In the genomic region with DNA sequence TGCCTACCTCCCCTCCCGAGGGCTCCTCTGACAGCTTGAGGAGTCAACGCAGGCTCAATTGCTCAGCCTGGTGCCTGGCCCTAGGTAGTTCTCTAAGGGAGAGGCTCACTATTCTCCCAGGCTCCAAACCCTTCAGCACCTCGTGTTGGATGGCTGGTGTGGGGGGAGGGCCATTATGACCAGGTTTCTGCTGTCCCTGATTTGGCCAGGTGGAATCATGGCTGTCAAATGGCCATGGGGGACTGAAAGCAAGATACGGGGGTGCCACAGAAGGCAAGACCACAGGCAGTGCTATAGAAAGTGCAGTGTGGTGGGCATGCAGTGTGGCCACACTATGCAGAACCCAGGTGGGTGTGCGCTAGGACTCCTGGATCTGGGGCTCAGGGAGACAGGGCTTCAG, we compare ENCODE assay signal across 43 cellular contexts. TPM values are rescaled to one million over a fixed set of nuclear protein-coding genes. Genes with fewer than 3 reads are reported as not detected.
"Had no signal": no experiment of that assay in that cellular context is flagged by ENCODE, and none has a peak within 500 bp of the region (broad histone marks: within the 10 kb centered on the region; RNA-seq: fewer than 3 reads in every experiment).

No MANE protein-coding gene starts in this region.

- H3K27ac Mint-ChIP-seq: activated naive CD4-positive, alpha-beta T cell treated with anti-CD3 and anti-CD28 coated beads for 36 hours; activated naive CD4-positive, alpha-beta T cell treated with anti-CD3 and anti-CD28 coated beads, Interleukin-2, amount 10 ng/mL, durations not matched to agents 7 days and 5 days; activated naive CD4-positive, alpha-beta T cell treated with anti-CD3 and anti-CD28 coated beads, Interleukin-2, amount 50 U/mL, for 24 hours; activated naive CD4-positive, alpha-beta T cell treated with anti-CD3 and anti-CD28 coated beads, Interleukin-2, amount 50 U/mL, for 72 hours; activated naive CD8-positive, alpha-beta T cell; activated naive CD8-positive, alpha-beta T cell treated with anti-CD3 and anti-CD28 coated beads for 36 hours; activated naive CD8-positive, alpha-beta T cell treated with anti-CD3 and anti-CD28 coated beads, Interleukin-2, amount 10 ng/mL, durations not matched to agents 7 days and 5 days; activated naive CD8-positive, alpha-beta T cell treated with anti-CD3 and anti-CD28 coated beads, Interleukin-2, amount 50 U/mL, for 24 hours; activated T-cell treated with anti-CD3 and anti-CD28 coated beads, Interleukin-2, amount 50 U/mL, for 24 hours; activated T-cell treated with anti-CD3 and anti-CD28 coated beads, Interleukin-2, amount 50 U/mL, for 72 hours; activated T-helper 1 cell treated with anti-CD3 and anti-CD28 coated beads, Interleukin-12 subunit alpha, Interleukin-12 subunit beta, Interleukin-2, Interleukin-4 antibody, amounts not matched to agents 30 ng/mL and 10 ng/mL and 1 ng/mL, durations not matched to agents 14 hours and 24 hours and 36 hours; activated T-helper 17 cell treated with anti-CD3 and anti-CD28 coated beads, Interleukin-2, amount 50 U/mL, for 72 hours; activated T-helper 2 cell treated with anti-CD3 and anti-CD28 coated beads, Interferon-gamma antibody, Interleukin-2, Interleukin-4, amounts not matched to agents 10 μg/mL and 5 μg/mL and 100 μg/mL, durations not matched to agents 14 hours and 24 hours and 36 hours; brain had no signal

- H3K27me3 ChIP-seq: adrenal gland, ascending aorta, body of pancreas, brain microvascular endothelial cell, cardiac muscle cell had no signal

- H3K36me3 ChIP-seq: adrenal gland, ascending aorta, brain microvascular endothelial cell, breast epithelium, cardiac muscle cell had no signal

- H3K9me3 Mint-ChIP-seq: activated naive CD4-positive, alpha-beta T cell treated with anti-CD3 and anti-CD28 coated beads for 36 hours; activated naive CD4-positive, alpha-beta T cell treated with anti-CD3 and anti-CD28 coated beads, Interleukin-2, amount 10 ng/mL, durations not matched to agents 7 days and 5 days; activated naive CD4-positive, alpha-beta T cell treated with anti-CD3 and anti-CD28 coated beads, Interleukin-2, amount 50 U/mL, for 24 hours; activated naive CD4-positive, alpha-beta T cell treated with anti-CD3 and anti-CD28 coated beads, Interleukin-2, amount 50 U/mL, for 72 hours; activated naive CD8-positive, alpha-beta T cell treated with anti-CD3 and anti-CD28 coated beads for 36 hours; activated naive CD8-positive, alpha-beta T cell treated with anti-CD3 and anti-CD28 coated beads, Interleukin-2, amount 10 ng/mL, durations not matched to agents 7 days and 5 days; activated naive CD8-positive, alpha-beta T cell treated with anti-CD3 and anti-CD28 coated beads, Interleukin-2, amount 50 U/mL, for 24 hours; activated T-cell treated with anti-CD3 and anti-CD28 coated beads, Interleukin-2, amount 50 U/mL, for 24 hours; activated T-cell treated with anti-CD3 and anti-CD28 coated beads, Interleukin-2, amount 50 U/mL, for 4 hours; activated T-cell treated with anti-CD3 and anti-CD28 coated beads, Interleukin-2, amount 50 U/mL, for 72 hours; activated T-helper 1 cell treated with anti-CD3 and anti-CD28 coated beads, Interleukin-12 subunit alpha, Interleukin-12 subunit beta, Interleukin-2, Interleukin-4 antibody, amounts not matched to agents 30 ng/mL and 10 ng/mL and 1 ng/mL, durations not matched to agents 14 hours and 24 hours and 36 hours; activated T-helper 17 cell treated with anti-CD3 and anti-CD28 coated beads, Interleukin-2, amount 50 U/mL, for 72 hours; activated T-helper 2 cell treated with anti-CD3 and anti-CD28 coated beads, Interferon-gamma antibody, Interleukin-2, Interleukin-4, amounts not matched to agents 10 μg/mL and 5 μg/mL and 100 μg/mL, durations not matched to agents 14 hours and 24 hours and 36 hours; central memory CD8-positive, alpha-beta T cell had no signal

- H3K27ac ChIP-seq: adrenal gland, ascending aorta, body of pancreas, brain microvascular endothelial cell, breast epithelium, cardiac muscle cell had no signal

- H3K4me3 ChIP-seq: adrenal gland, ascending aorta, body of pancreas, breast epithelium, cardiac muscle cell had no signal

- H3K9me3 ChIP-seq: adrenal gland, ascending aorta, body of pancreas, breast epithelium had no signal

- H3K27me3 Mint-ChIP-seq: activated naive CD4-positive, alpha-beta T cell treated with anti-CD3 and anti-CD28 coated beads, Interleukin-2, amount 50 U/mL, for 24 hours; activated naive CD8-positive, alpha-beta T cell; activated naive CD8-positive, alpha-beta T cell treated with anti-CD3 and anti-CD28 coated beads for 36 hours; activated naive CD8-positive, alpha-beta T cell treated with anti-CD3 and anti-CD28 coated beads, Interleukin-2, amount 10 ng/mL, durations not matched to agents 7 days and 5 days; activated naive CD8-positive, alpha-beta T cell treated with anti-CD3 and anti-CD28 coated beads, Interleukin-2, amount 50 U/mL, for 24 hours; activated T-helper 17 cell treated with anti-CD3 and anti-CD28 coated beads, Interleukin-2, amount 50 U/mL, for 72 hours; brain; central memory CD8-positive, alpha-beta T cell had no signal

- DNase-seq: activated effector memory CD4-positive, alpha-beta T cell treated with anti-CD3 and anti-CD28 coated beads, Interleukin-2, amount 50 U/mL, for 16 hours; activated effector memory CD4-positive, alpha-beta T cell treated with Interleukin-2 at 50 U/mL for 16 hours; activated gamma-delta T cell; activated gamma-delta T cell treated with Interleukin-2 at 50 U/mL for 16 hours; activated naive CD4-positive, alpha-beta T cell; activated naive CD4-positive, alpha-beta T cell treated with anti-CD3 and anti-CD28 coated beads for 36 hours; activated naive CD4-positive, alpha-beta T cell treated with anti-CD3 and anti-CD28 coated beads, Interleukin-2, amount 10 ng/mL, durations not matched to agents 7 days and 5 days; activated naive CD4-positive, alpha-beta T cell treated with anti-CD3 and anti-CD28 coated beads, Interleukin-2, amount 50 U/mL, for 16 hours; activated naive CD4-positive, alpha-beta T cell treated with Interleukin-2 at 50 U/mL for 16 hours; activated naive CD8-positive, alpha-beta T cell treated with anti-CD3 and anti-CD28 coated beads for 36 hours; activated naive CD8-positive, alpha-beta T cell treated with anti-CD3 and anti-CD28 coated beads, Interleukin-2, amount 10 ng/mL, durations not matched to agents 7 days and 5 days; activated naive CD8-positive, alpha-beta T cell treated with anti-CD3 and anti-CD28 coated beads, Interleukin-2, amount 50 U/mL, for 24 hours; activated T-cell treated with anti-CD3 and anti-CD28 coated beads, Interleukin-2, amount 50 U/mL, for 1 hour; activated T-cell treated with anti-CD3 and anti-CD28 coated beads, Interleukin-2, amount 50 U/mL, for 24 hours; activated T-cell treated with anti-CD3 and anti-CD28 coated beads, Interleukin-2, amount 50 U/mL, for 4 hours; activated T-cell treated with anti-CD3 and anti-CD28 coated beads, Interleukin-2, amount 50 U/mL, for 48 hours; activated T-cell treated with anti-CD3 and anti-CD28 coated beads, Interleukin-2, amount 50 U/mL, for 72 hours; adrenal gland; amniotic stem cell; amygdala; anterior cingulate cortex; aorta; body of pancreas; brain microvascular endothelial cell; caudate nucleus; central memory CD4-positive, alpha-beta T cell; cerebellar nuclear complex had no signal

- H3K36me3 Mint-ChIP-seq: activated naive CD4-positive, alpha-beta T cell treated with anti-CD3 and anti-CD28 coated beads, Interleukin-2, amount 10 ng/mL, durations not matched to agents 7 days and 5 days; activated naive CD4-positive, alpha-beta T cell treated with anti-CD3 and anti-CD28 coated beads, Interleukin-2, amount 50 U/mL, for 24 hours; activated naive CD4-positive, alpha-beta T cell treated with anti-CD3 and anti-CD28 coated beads, Interleukin-2, amount 50 U/mL, for 72 hours; activated naive CD8-positive, alpha-beta T cell; activated naive CD8-positive, alpha-beta T cell treated with anti-CD3 and anti-CD28 coated beads for 36 hours; activated naive CD8-positive, alpha-beta T cell treated with anti-CD3 and anti-CD28 coated beads, Interleukin-2, amount 10 ng/mL, durations not matched to agents 7 days and 5 days; brain had no signal

- FAIRE-seq: astrocyte, bronchial epithelial cell had no signal

- H3K4me1 ChIP-seq: ascending aorta, body of pancreas, breast epithelium had no signal

- H3K4me1 Mint-ChIP-seq: activated naive CD4-positive, alpha-beta T cell treated with anti-CD3 and anti-CD28 coated beads, Interleukin-2, amount 10 ng/mL, durations not matched to agents 7 days and 5 days; activated naive CD4-positive, alpha-beta T cell treated with anti-CD3 and anti-CD28 coated beads, Interleukin-2, amount 50 U/mL, for 24 hours; activated naive CD8-positive, alpha-beta T cell treated with anti-CD3 and anti-CD28 coated beads for 36 hours; activated naive CD8-positive, alpha-beta T cell treated with anti-CD3 and anti-CD28 coated beads, Interleukin-2, amount 10 ng/mL, durations not matched to agents 7 days and 5 days; activated naive CD8-positive, alpha-beta T cell treated with anti-CD3 and anti-CD28 coated beads, Interleukin-2, amount 50 U/mL, for 24 hours; activated T-helper 17 cell treated with anti-CD3 and anti-CD28 coated beads, Interleukin-2, amount 50 U/mL, for 72 hours; brain; central memory CD8-positive, alpha-beta T cell had no signal

- H3K4me3 Mint-ChIP-seq: activated naive CD4-positive, alpha-beta T cell treated with anti-CD3 and anti-CD28 coated beads for 36 hours; activated naive CD4-positive, alpha-beta T cell treated with anti-CD3 and anti-CD28 coated beads, Interleukin-2, amount 10 ng/mL, durations not matched to agents 7 days and 5 days; activated naive CD4-positive, alpha-beta T cell treated with anti-CD3 and anti-CD28 coated beads, Interleukin-2, amount 50 U/mL, for 24 hours; activated naive CD8-positive, alpha-beta T cell; activated naive CD8-positive, alpha-beta T cell treated with anti-CD3 and anti-CD28 coated beads for 36 hours; activated naive CD8-positive, alpha-beta T cell treated with anti-CD3 and anti-CD28 coated beads, Interleukin-2, amount 10 ng/mL, durations not matched to agents 7 days and 5 days; activated naive CD8-positive, alpha-beta T cell treated with anti-CD3 and anti-CD28 coated beads, Interleukin-2, amount 50 U/mL, for 24 hours; activated T-cell treated with anti-CD3 and anti-CD28 coated beads, Interleukin-2, amount 50 U/mL, for 24 hours; activated T-cell treated with anti-CD3 and anti-CD28 coated beads, Interleukin-2, amount 50 U/mL, for 4 hours; activated T-cell treated with anti-CD3 and anti-CD28 coated beads, Interleukin-2, amount 50 U/mL, for 72 hours; activated T-helper 1 cell treated with anti-CD3 and anti-CD28 coated beads, Interleukin-12 subunit alpha, Interleukin-12 subunit beta, Interleukin-2, Interleukin-4 antibody, amounts not matched to agents 30 ng/mL and 10 ng/mL and 1 ng/mL, durations not matched to agents 14 hours and 24 hours and 36 hours; activated T-helper 17 cell treated with anti-CD3 and anti-CD28 coated beads, Interleukin-2, amount 50 U/mL, for 72 hours; brain; central memory CD8-positive, alpha-beta T cell had no signal

- ATAC-seq: activated naive CD4-positive, alpha-beta T cell treated with anti-CD3 and anti-CD28 coated beads, Interleukin-2, amount 50 U/mL, for 72 hours; activated naive CD8-positive, alpha-beta T cell treated with anti-CD3 and anti-CD28 coated beads, Interleukin-2, amount 50 U/mL, for 24 hours; activated T-cell treated with anti-CD3 and anti-CD28 coated beads, Interleukin-2, amount 50 U/mL, for 4 hours; activated T-cell treated with anti-CD3 and anti-CD28 coated beads, Interleukin-2, amount 50 U/mL, for 72 hours; activated T-helper 17 cell treated with anti-CD3 and anti-CD28 coated beads, Interleukin-2, amount 50 U/mL, for 72 hours; body of pancreas had no signal

RNA-seq across cellular contexts. Expression of a gene that starts 9.5 kb away (rescaled TPM):
- total RNA-seq: activated naive CD4-positive, alpha-beta T cell treated with anti-CD3 and anti-CD28 coated beads for 36 hours; activated naive CD4-positive, alpha-beta T cell treated with anti-CD3 and anti-CD28 coated beads, Interleukin-2, amount 50 U/mL, for 72 hours; activated naive CD8-positive, alpha-beta T cell treated with anti-CD3 and anti-CD28 coated beads for 36 hours; activated naive CD8-positive, alpha-beta T cell treated with anti-CD3 and anti-CD28 coated beads, Interleukin-2, amount 10 ng/mL, durations not matched to agents 7 days and 5 days; activated T-cell treated with anti-CD3 and anti-CD28 coated beads, Interleukin-2, amount 50 U/mL, for 4 hours; activated T-cell treated with anti-CD3 and anti-CD28 coated beads, Interleukin-2, amount 50 U/mL, for 72 hours; activated T-helper 1 cell treated with anti-CD3 and anti-CD28 coated beads, Interleukin-12 subunit alpha, Interleukin-12 subunit beta, Interleukin-2, Interleukin-4 antibody, amounts not matched to agents 30 ng/mL and 10 ng/mL and 1 ng/mL, durations not matched to agents 14 hours and 24 hours and 36 hours; activated T-helper 17 cell treated with anti-CD3 and anti-CD28 coated beads, Interleukin-2, amount 50 U/mL, for 72 hours; activated T-helper 2 cell treated with anti-CD3 and anti-CD28 coated beads, Interferon-gamma antibody, Interleukin-2, Interleukin-4, amounts not matched to agents 10 μg/mL and 5 μg/mL and 100 μg/mL, durations not matched to agents 14 hours and 24 hours and 36 hours; aorta; ascending aorta; astrocyte; body of pancreas; breast epithelium; bronchial epithelial cell; cardiac muscle cell; cardiac septum; chondrocyte had no signal
- polyA plus RNA-seq: adipose tissue, aorta, cardiac muscle cell had no signal
